Comparison of ENCODE assay signal across 19 cellular contexts in genomic region chr17:21002309-21003006, GRCh38. TPM values are rescaled to one million over a fixed set of nuclear protein-coding genes. Genes with fewer than 3 reads are reported as not detected.
A peak's percentile ranks its signal among the peaks of the same experiment; 100 is the strongest.
DNase-seq lines count a peak whose midpoint lies in the region; ATAC-seq and TF ChIP-seq lines count a peak whose summit lies in the region.
"Had no signal": no experiment of that assay in that cellular context is flagged by ENCODE, and none has a peak within 500 bp of the region (broad histone marks: within the 10 kb centered on the region; RNA-seq: fewer than 3 reads in every experiment).

No MANE protein-coding gene starts in this region.

- TF ChIP-seq EP300 in stomach (IDR thresholded peaks at IDR 0.05) = no peak

- H3K36me3 Mint-ChIP-seq in activated naive CD8-positive, alpha-beta T cell = peaks cover 10% of the 10 kb centered on the region
- H3K36me3 Mint-ChIP-seq in activated naive CD8-positive, alpha-beta T cell treated with anti-CD3 and anti-CD28 coated beads for 36 hours = peaks cover 30% of the 10 kb centered on the region
- peaks cover 52% of the 10 kb centered on the region for H3K36me3 Mint-ChIP-seq in activated naive CD8-positive, alpha-beta T cell treated with anti-CD3 and anti-CD28 coated beads, Interleukin-2, amount 50 U/mL, for 24 hours (ENCODE audit: low read depth)
- peaks cover 30% of the 10 kb centered on the region for H3K36me3 Mint-ChIP-seq in mesothelial cell of epicardium
- peaks cover 33% of the 10 kb centered on the region for H3K36me3 Mint-ChIP-seq in HFFc6 (ENCODE audit: low read depth)

- H3K4me3 ChIP-seq in stomach (no peak overlapping the region), brain microvascular endothelial cell (ENCODE audit: low read depth, low read length) (no peak overlapping the region)
- H3K4me3 ChIP-seq: heart right ventricle, neural progenitor cell had no signal

- H3K9me3 ChIP-seq in stomach = no peaks in the 10 kb centered on the region
- H3K9me3 ChIP-seq: heart right ventricle had no signal

- WGBS in stomach, 5 donors = 83 to 90% (median 85%) methylated on average over 24 to 26 of the region's 26 CpGs

- ATAC-seq in activated naive CD8-positive, alpha-beta T cell treated with anti-CD3 and anti-CD28 coated beads, Interleukin-2, amount 50 U/mL, for 24 hours = no peak
- no peak for ATAC-seq in HG02623 (IDR thresholded peaks at IDR 0.05; ENCODE audit: unreplicated experiment)
- ATAC-seq: heart right ventricle had no signal

- H3K27ac Mint-ChIP-seq in activated naive CD8-positive, alpha-beta T cell = peak overlapping the region; percentile 42
- no peak overlapping the region for H3K27ac Mint-ChIP-seq in activated naive CD8-positive, alpha-beta T cell treated with anti-CD3 and anti-CD28 coated beads for 36 hours
- peak overlapping the region; percentile 59 for H3K27ac Mint-ChIP-seq in activated naive CD8-positive, alpha-beta T cell treated with anti-CD3 and anti-CD28 coated beads, Interleukin-2, amount 50 U/mL, for 24 hours
- H3K27ac Mint-ChIP-seq in mesothelial cell of epicardium (peak overlapping the region; percentile 18), HFFc6 (no peak overlapping the region; the same call in 1 of the 2 replicates)

- peak overlapping the region in 3 of 5 donors; percentile 24 to 59 (median 39) for H3K27ac ChIP-seq in stomach
- no peak overlapping the region for H3K27ac ChIP-seq in brain microvascular endothelial cell
- H3K27ac ChIP-seq: neural progenitor cell had no signal

- H3K4me1 ChIP-seq in stomach = peaks cover 32 to 70% (median 52%) of the 10 kb centered on the region in 4 donors
- H3K4me1 ChIP-seq: neural progenitor cell had no signal

- TF ChIP-seq CTCF in mesothelial cell of epicardium (IDR thresholded peaks at IDR 0.05; ENCODE audit: unreplicated experiment) (no peak), stomach (IDR thresholded peaks at IDR 0.05) (no peak), HFFc6 (IDR thresholded peaks at IDR 0.05) (no peak), brain microvascular endothelial cell (IDR thresholded peaks at IDR 0.05; ENCODE audit: low read depth, low read length, missing control alignments) (no peak)

- no peaks in the 10 kb centered on the region for H3K9me3 Mint-ChIP-seq in activated naive CD8-positive, alpha-beta T cell (ENCODE audit: low read depth)
- no peaks in the 10 kb centered on the region for H3K9me3 Mint-ChIP-seq in activated naive CD8-positive, alpha-beta T cell treated with anti-CD3 and anti-CD28 coated beads for 36 hours
- no peaks in the 10 kb centered on the region for H3K9me3 Mint-ChIP-seq in activated naive CD8-positive, alpha-beta T cell treated with anti-CD3 and anti-CD28 coated beads, Interleukin-2, amount 50 U/mL, for 24 hours
- H3K9me3 Mint-ChIP-seq in mesothelial cell of epicardium (no peaks in the 10 kb centered on the region), HFFc6 (no peaks in the 10 kb centered on the region)
- H3K9me3 Mint-ChIP-seq: CD8-positive, alpha-beta memory T cell; neural progenitor cell had no signal

- peaks cover 42% of the 10 kb centered on the region for H3K4me1 Mint-ChIP-seq in activated naive CD8-positive, alpha-beta T cell (ENCODE audit: low read depth)
- peaks cover 30% of the 10 kb centered on the region for H3K4me1 Mint-ChIP-seq in activated naive CD8-positive, alpha-beta T cell treated with anti-CD3 and anti-CD28 coated beads for 36 hours
- peaks cover 37% of the 10 kb centered on the region for H3K4me1 Mint-ChIP-seq in activated naive CD8-positive, alpha-beta T cell treated with anti-CD3 and anti-CD28 coated beads, Interleukin-2, amount 50 U/mL, for 24 hours
- peaks cover 6% of the 10 kb centered on the region for H3K4me1 Mint-ChIP-seq in mesothelial cell of epicardium
- peaks cover 18% of the 10 kb centered on the region for H3K4me1 Mint-ChIP-seq in HFFc6 (ENCODE audit: low read depth)

- H3K27me3 ChIP-seq in stomach = no peaks in the 10 kb centered on the region
- H3K27me3 ChIP-seq in brain microvascular endothelial cell (replicated peaks) = no peaks in the 10 kb centered on the region
- H3K27me3 ChIP-seq: heart right ventricle, neural progenitor cell had no signal

- peaks cover 62 to 90% (median 85%) of the 10 kb centered on the region in 4 donors for H3K36me3 ChIP-seq in stomach
- H3K36me3 ChIP-seq in brain microvascular endothelial cell (replicated peaks) = peaks cover 77% of the 10 kb centered on the region

- in situ Hi-C loops in brain microvascular endothelial cell (cut with HindIII; ENCODE audit: low pct_ligation_motif_present, low sequenced_read_pairs) = no loop called here

- DNase-seq in activated naive CD8-positive, alpha-beta T cell treated with anti-CD3 and anti-CD28 coated beads for 36 hours = no peak
- no peak for DNase-seq in activated naive CD8-positive, alpha-beta T cell treated with anti-CD3 and anti-CD28 coated beads, Interleukin-2, amount 50 U/mL, for 24 hours
- DNase-seq in mesothelial cell of epicardium (ENCODE audit: low spot score in 2 of 2, unreplicated experiment in 2 of 2) (no peak), stomach (no peak), HFFc6 (no peak), brain microvascular endothelial cell (no peak)
- DNase-seq: activated CD4-positive, alpha-beta T cell treated with anti-CD3 and anti-CD28 coated beads for 4 hours; CD8-positive, alpha-beta memory T cell; DMS79 treated with DMSO at 0.1 percent for 48 hours; effector CD8-positive, alpha-beta T cell; heart right ventricle; NCI-H1105 treated with DMSO at 0.1 percent for 48 hours; NCI-H526 treated with DMSO at 0.1 percent for 48 hours; SIG-M5; stimulated activated naive CD4-positive, alpha-beta T cell treated with Interleukin-2 at 50 U/mL for 16 hours; T-helper 9 cell had no signal

- no peak for TF ChIP-seq POLR2A in stomach (IDR thresholded peaks at IDR 0.05)

- no peaks in the 10 kb centered on the region for H3K27me3 Mint-ChIP-seq in activated naive CD8-positive, alpha-beta T cell
- no peaks in the 10 kb centered on the region for H3K27me3 Mint-ChIP-seq in activated naive CD8-positive, alpha-beta T cell treated with anti-CD3 and anti-CD28 coated beads for 36 hours
- no peaks in the 10 kb centered on the region for H3K27me3 Mint-ChIP-seq in activated naive CD8-positive, alpha-beta T cell treated with anti-CD3 and anti-CD28 coated beads, Interleukin-2, amount 50 U/mL, for 24 hours
- no peaks in the 10 kb centered on the region for H3K27me3 Mint-ChIP-seq in mesothelial cell of epicardium (ENCODE audit: low read depth)
- H3K27me3 Mint-ChIP-seq in HFFc6 (ENCODE audit: insufficient read depth) = peaks cover 8% of the 10 kb centered on the region
- H3K27me3 Mint-ChIP-seq: CD8-positive, alpha-beta memory T cell had no signal

- intact Hi-C loops in stomach (cut with DNase I; ENCODE audit: low total_unique reads) = no loop called here

- H3K4me3 Mint-ChIP-seq in activated naive CD8-positive, alpha-beta T cell = no peak overlapping the region
- H3K4me3 Mint-ChIP-seq in activated naive CD8-positive, alpha-beta T cell treated with anti-CD3 and anti-CD28 coated beads for 36 hours = no peak overlapping the region
- no peak overlapping the region for H3K4me3 Mint-ChIP-seq in activated naive CD8-positive, alpha-beta T cell treated with anti-CD3 and anti-CD28 coated beads, Interleukin-2, amount 50 U/mL, for 24 hours
- H3K4me3 Mint-ChIP-seq in mesothelial cell of epicardium (no peak overlapping the region), HFFc6 (no peak overlapping the region)
- H3K4me3 Mint-ChIP-seq: CD8-positive, alpha-beta memory T cell; neural progenitor cell had no signal

RNA-seq across cellular contexts. Expression of gene USP22, which starts 40.4 kb away (rescaled TPM):
- total RNA-seq in activated naive CD8-positive, alpha-beta T cell treated with anti-CD3 and anti-CD28 coated beads for 36 hours = 100 to 1,000 TPM; 178 to 183 TPM
- 333 to 348 TPM (median 347 TPM) in 3 replicates for total RNA-seq in mesothelial cell of epicardium
- 100 to 1,000 TPM; 161 to 394 (median 184) TPM for total RNA-seq in stomach
- 10 to 100 TPM; 28.1 to 38.0 (median 33.5) TPM for polyA plus RNA-seq in stomach
- total RNA-seq in HFFc6 (2021; fragmentation: NEBNext Ultra II Directional; extraction: Animal tissue kit (Norgen Biotek cat#: 25700)) = 100 to 1,000 TPM; 215 to 270 (median 241) TPM

Comparison
In these comparisons a context has a peak if more than half of its experiments do, and no peak if none do; other contexts are left out.
1. H3K27ac Mint-ChIP-seq: peak in activated naive CD8-positive, alpha-beta T cell (single experiment), activated naive CD8-positive, alpha-beta T cell treated with anti-CD3 and anti-CD28 coated beads, Interleukin-2, amount 50 U/mL, for 24 hours (single experiment) and mesothelial cell of epicardium (single experiment); none in activated naive CD8-positive, alpha-beta T cell treated with anti-CD3 and anti-CD28 coated beads for 36 hours (single experiment) and HFFc6 (single experiment).